ENCODE assay signal across 7 cellular contexts in the genomic region with DNA sequence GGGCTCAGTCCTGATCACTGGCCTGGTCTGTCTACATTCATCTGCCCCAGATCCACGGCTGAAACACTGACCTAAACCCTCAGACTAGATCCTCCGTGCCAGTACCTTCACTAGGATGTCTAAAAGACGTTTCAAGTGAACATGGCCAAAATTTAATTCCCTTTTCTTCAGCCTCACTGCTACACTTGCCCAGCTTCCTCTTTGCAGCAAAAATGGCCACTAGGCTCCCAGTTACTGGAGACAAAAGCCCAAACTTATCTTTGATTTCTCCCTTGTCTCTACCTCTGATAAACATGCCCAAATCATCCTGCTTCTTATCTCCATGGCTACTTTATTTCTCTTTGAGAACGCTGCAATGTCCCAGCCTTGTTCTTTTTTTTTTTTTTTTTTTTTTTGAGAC. TPM values are rescaled to one million over a fixed set of nuclear protein-coding genes. Genes with fewer than 3 reads are reported as not detected.
DNase-seq lines count a peak whose midpoint lies in the region; ATAC-seq, FAIRE-seq and TF ChIP-seq lines count a peak whose summit lies in the region.

No MANE protein-coding gene starts in this region.

- peak overlapping the region; percentile 79 for H3K4me3 Mint-ChIP-seq in endothelial cell (ENCODE audit: unreplicated experiment)
- peak overlapping the region; percentile 89 for H3K4me3 Mint-ChIP-seq in stimulated activated memory B cell treated with anti-CD40 and anti-IgM and Interleukin-4, amounts not matched to agents 10 μg/mL and 1 μg/mL and 100 μg/mL, for 72 hours

- H3K36me3 Mint-ChIP-seq in endothelial cell (ENCODE audit: low read depth, unreplicated experiment): peaks cover 10% of the 10 kb centered on the region
- H3K36me3 Mint-ChIP-seq in stimulated activated memory B cell treated with anti-CD40 and anti-IgM and Interleukin-4, amounts not matched to agents 10 μg/mL and 1 μg/mL and 100 μg/mL, for 72 hours: peaks cover 18% of the 10 kb centered on the region

- no peaks in the 10 kb centered on the region for H3K9me3 ChIP-seq in Peyer's patch

- H3K9me3 Mint-ChIP-seq in endothelial cell (ENCODE audit: unreplicated experiment): no peaks in the 10 kb centered on the region
- no peaks in the 10 kb centered on the region for H3K9me3 Mint-ChIP-seq in stimulated activated memory B cell treated with anti-CD40 and anti-IgM and Interleukin-4, amounts not matched to agents 10 μg/mL and 1 μg/mL and 100 μg/mL, for 72 hours

- H3K4me3 ChIP-seq in Peyer's patch: peak overlapping the region; percentile 58 to 92 (median 76)

- no peak for TF ChIP-seq POLR2A in Peyer's patch (IDR thresholded peaks at IDR 0.05)

- H3K4me1 ChIP-seq in Peyer's patch: peaks cover 3 to 63% (median 16%) of the 10 kb centered on the region in 4 donors

- H3K4me1 Mint-ChIP-seq in endothelial cell (ENCODE audit: unreplicated experiment): peaks cover 34% of the 10 kb centered on the region
- peaks cover 56% of the 10 kb centered on the region for H3K4me1 Mint-ChIP-seq in stimulated activated memory B cell treated with anti-CD40 and anti-IgM and Interleukin-4, amounts not matched to agents 10 μg/mL and 1 μg/mL and 100 μg/mL, for 72 hours

- DNase-seq in GM18507 (ENCODE audit: extremely low spot score, insufficient read length, low read depth) (no peak), Peyer's patch (no peak), endothelial cell (ENCODE audit: low spot score) (no peak), NCI-H1694 treated with DMSO at 0.1 percent for 48 hours (lab: John Stamatoyannopoulos, UW) (no peak), NCI-H446 (lab: John Stamatoyannopoulos, UW) (no peak)
- DNase-seq in activated CD4-positive, alpha-beta T cell treated with anti-CD3 and anti-CD28 coated beads for 4 hours: no peak

- H3K36me3 ChIP-seq in Peyer's patch: no peaks in the 10 kb centered on the region

- peaks cover 31% of the 10 kb centered on the region for H3K27me3 Mint-ChIP-seq in endothelial cell (ENCODE audit: unreplicated experiment)
- H3K27me3 Mint-ChIP-seq in stimulated activated memory B cell treated with anti-CD40 and anti-IgM and Interleukin-4, amounts not matched to agents 10 μg/mL and 1 μg/mL and 100 μg/mL, for 72 hours: no peaks in the 10 kb centered on the region

- TF ChIP-seq CTCF in Peyer's patch (IDR thresholded peaks at IDR 0.05) (peak in 1 of 6 experiments; percentile 8), endothelial cell (IDR thresholded peaks at IDR 0.05; ENCODE audit: unreplicated experiment) (no peak)

- peak overlapping the region; percentile 96 to 99 (median 98) for H3K27ac ChIP-seq in Peyer's patch

- no peak for ATAC-seq in stimulated activated memory B cell treated with anti-CD40 and anti-IgM and Interleukin-4, amounts not matched to agents 10 μg/mL and 1 μg/mL and 100 μg/mL, for 72 hours

- FAIRE-seq in GM18507 (lab: Jason Lieb, UNC): peak; percentile 63

- H3K27ac Mint-ChIP-seq in endothelial cell (ENCODE audit: unreplicated experiment): peak overlapping the region; percentile 13
- H3K27ac Mint-ChIP-seq in stimulated activated memory B cell treated with anti-CD40 and anti-IgM and Interleukin-4, amounts not matched to agents 10 μg/mL and 1 μg/mL and 100 μg/mL, for 72 hours: peak overlapping the region; percentile 99

- H3K27me3 ChIP-seq in Peyer's patch: no peaks in the 10 kb centered on the region

RNA-seq across cellular contexts. Expression of a gene that starts 1.6 kb away (rescaled TPM):
- total RNA-seq in Peyer's patch (10 to 100 TPM; 27.6 to 80.0 (median 29.4) TPM), endothelial cell (ENCODE audit: unreplicated experiment) (14.8 TPM)

RNA-seq across cellular contexts. Expression of a gene that starts 6.5 kb away (rescaled TPM):
- total RNA-seq in Peyer's patch: under 1 TPM in 2 of 4 donors, not detected in 2; 0.27 to 0.38 TPM
- not detected for total RNA-seq in endothelial cell (ENCODE audit: unreplicated experiment)

RNA-seq across cellular contexts. Expression of a gene that starts 11.0 kb away (rescaled TPM):
- total RNA-seq in Peyer's patch (10 to 100 TPM in 3 of 4 donors, 1 to 10 TPM in 1; 5.8 to 19.8 (median 17.5) TPM), endothelial cell (ENCODE audit: unreplicated experiment) (36.4 TPM)

RNA-seq across cellular contexts. Expression of a gene that starts 11.6 kb away (rescaled TPM):
- 10 to 100 TPM; 19.1 to 45.4 (median 28.3) TPM for total RNA-seq in Peyer's patch
- 18.0 TPM for total RNA-seq in endothelial cell (ENCODE audit: unreplicated experiment)

RNA-seq across cellular contexts. Expression of a gene that starts 11.7 kb away (rescaled TPM):
- 10 to 100 TPM; 22.3 to 69.5 (median 38.6) TPM for total RNA-seq in Peyer's patch
- 5.5 TPM for total RNA-seq in endothelial cell (ENCODE audit: unreplicated experiment)
